20 cellular contexts compared by ENCODE assay signal in genomic region chr1:97508653-97509218, GRCh38.
DNase-seq lines count a peak whose midpoint lies in the region; ATAC-seq and TF ChIP-seq lines count a peak whose summit lies in the region.
"Had no signal": no experiment of that assay in that cellular context is flagged by ENCODE, and none has a peak within 500 bp of the region (broad histone marks: within the 10 kb centered on the region; RNA-seq: fewer than 3 reads in every experiment).

No MANE protein-coding gene starts in this region.

- H3K4me1 ChIP-seq in cardiac muscle cell (ENCODE audit: low read depth): peaks cover 22% of the 10 kb centered on the region
- peaks cover 0 to 22% of the 10 kb centered on the region in 2 donors for H3K4me1 ChIP-seq in right atrium auricular region

- TF ChIP-seq CTCF in cardiac muscle cell (IDR thresholded peaks at IDR 0.05; ENCODE audit: low read depth, low read length) (no peak), right atrium auricular region (IDR thresholded peaks at IDR 0.05) (no peak)

- H3K36me3 ChIP-seq in cardiac muscle cell (no peaks in the 10 kb centered on the region), right atrium auricular region (no peaks in the 10 kb centered on the region)
- H3K36me3 ChIP-seq: BE2C had no signal

- DNase-seq in Right ventricle myocardium inferior (ENCODE audit: missing footprints) (no peak), cardiac septum (ENCODE audit: low spot score) (no peak), cardiac muscle cell (ENCODE audit: low read depth in 1 of 2, low spot score in 1 of 2) (peak in 1 of 2 donors; percentile 28), left cardiac atrium (peak; percentile 60), right atrium auricular region (ENCODE audit: low spot score) (no peak), NCI-H2107 (lab: John Stamatoyannopoulos, UW) (no peak), AG08395 (ENCODE audit: low spot score) (no peak), epidermal melanocyte (ENCODE audit: insufficient read length, low spot score) (no peak)
- DNase-seq: AML-193; BE2C; Calu3; CD4-positive, alpha-beta memory T cell; COR-L47; DMS53; DND-41; GM23248; H7; HCEC 1CT had no signal

- peak overlapping the region; percentile 2 for H3K27ac ChIP-seq in cardiac muscle cell
- H3K27ac ChIP-seq in right atrium auricular region: peak overlapping the region; percentile 61 to 85
- H3K27ac ChIP-seq: 22Rv1; BLaER1 treated with 17β-estradiol and CSF1 and Interleukin-3, amounts not matched to agents 10 nM and 100 nM; GM23248 had no signal

- H3K9me3 ChIP-seq in cardiac muscle cell (ENCODE audit: low read depth): no peaks in the 10 kb centered on the region
- H3K9me3 ChIP-seq in right atrium auricular region: peaks cover 0 to 10% of the 10 kb centered on the region in 2 donors
- H3K9me3 ChIP-seq: BE2C had no signal

- intact Hi-C loops in Right ventricle myocardium inferior (cut with DNase I): no loop called here
- intact Hi-C loops in cardiac septum (cut with DNase I): no loop called here
- intact Hi-C loops in left cardiac atrium (cut with DNase I): loop anchor here in 1 of 2 donors (10.0 kb wide), 1 partner anchor 204 kb away; no protein-coding TSS in a partner anchor

- ATAC-seq in Right ventricle myocardium inferior (peak; percentile 91), left cardiac atrium (peak; percentile 75 to 93)

- no peak overlapping the region for H3K4me3 ChIP-seq in cardiac muscle cell
- no peak overlapping the region for H3K4me3 ChIP-seq in right atrium auricular region
- H3K4me3 ChIP-seq: BLaER1 treated with 17β-estradiol and CSF1 and Interleukin-3, amounts not matched to agents 10 nM and 100 nM; GM23248 had no signal

- H3K27me3 ChIP-seq in cardiac muscle cell: no peaks in the 10 kb centered on the region
- no peaks in the 10 kb centered on the region for H3K27me3 ChIP-seq in right atrium auricular region
- H3K27me3 ChIP-seq: BE2C; BLaER1 treated with 17β-estradiol and CSF1 and Interleukin-3, amounts not matched to agents 10 nM and 100 nM had no signal
